In genomic region chr5:40359093-40359492, GRCh38 we compare ENCODE assay signal across 12 cellular contexts.
DNase-seq lines count a peak whose midpoint lies in the region; ATAC-seq and TF ChIP-seq lines count a peak whose summit lies in the region.
"Had no signal": no experiment of that assay in that cellular context is flagged by ENCODE, and none has a peak within 500 bp of the region (broad histone marks: within the 10 kb centered on the region; RNA-seq: fewer than 3 reads in every experiment).

No MANE protein-coding gene starts in this region.

- TF ChIP-seq CTCF in GM23338 (conservative IDR thresholded peaks at IDR 0.05; ENCODE audit: low read depth in 2 of 2) (no peak), RWPE2 (IDR thresholded peaks at IDR 0.05; ENCODE audit: poor library complexity, severe bottlenecking) (no peak), natural killer cell (IDR thresholded peaks at IDR 0.05) (no peak)

- peaks cover 7% of the 10 kb centered on the region; the same call in 1 of the 2 replicates for H3K9me2 ChIP-seq in GM23338 (ENCODE audit: insufficient read depth)

- H3K27ac Mint-ChIP-seq in GM23338 (no peak overlapping the region; the same call in 1 of the 2 replicates), natural killer cell (peak overlapping the region; percentile 71 to 90)
- H3K27ac Mint-ChIP-seq: CD14-positive monocyte, HFFc6 had no signal

- intact Hi-C loops in natural killer cell (cut with micrococcal nuclease), result no loop called here

- no peak overlapping the region for H3K4me2 ChIP-seq in GM23338
- H3K4me2 ChIP-seq: A549 had no signal

- H2AFZ ChIP-seq in GM23338, result 0 out of 2 replicates have a peak overlapping the region, but pooled peaks have one; percentile 6

- ATAC-seq in GM23338, result no peak
- ATAC-seq in RWPE2 (ENCODE audit: low read depth), result peak; percentile 40; the same call in 2 of the 3 replicates
- no peak for ATAC-seq in natural killer cell
- ATAC-seq: A549; CD8-positive, alpha-beta T cell had no signal

- H3K27ac ChIP-seq in GM23338 (ENCODE audit: low read depth) (no peak overlapping the region), RWPE2 (ENCODE audit: poor library complexity, severe bottlenecking) (no peak overlapping the region)
- H3K27ac ChIP-seq: A549 had no signal

- H3K36me3 Mint-ChIP-seq in GM23338 (ENCODE audit: low read depth), result no peaks in the 10 kb centered on the region
- H3K36me3 Mint-ChIP-seq in natural killer cell, result peaks cover 10% of the 10 kb centered on the region
- H3K36me3 Mint-ChIP-seq: CD8-positive, alpha-beta T cell had no signal

- H4K20me1 ChIP-seq in GM23338 (replicated peaks; ENCODE audit: insufficient read depth), result no peaks in the 10 kb centered on the region

- no peak for DNase-seq in GM23338 (ENCODE audit: low spot score)
- DNase-seq in RWPE2 (ENCODE audit: low spot score), result no peak
- no peak for DNase-seq in natural killer cell
- DNase-seq in ACHN, result no peak
- no peak for DNase-seq in NCI-H1092 treated with DMSO at 0.1 percent for 48 hours (lab: John Stamatoyannopoulos, UW)
- no peak for DNase-seq in HUDEP-2 (lab: John Stamatoyannopoulos, UW; ENCODE audit: unreplicated experiment in 76 of 76)
- DNase-seq: CD8-positive, alpha-beta T cell; DMS53; HCEC 1CT; HFFc6 had no signal

- H3K4me1 Mint-ChIP-seq in GM23338, result no peaks in the 10 kb centered on the region
- peaks cover 62 to 69% of the 10 kb centered on the region in 2 donors for H3K4me1 Mint-ChIP-seq in natural killer cell

- H3K27me3 Mint-ChIP-seq in GM23338 (ENCODE audit: insufficient read depth, low read depth, poor library complexity) (no peaks in the 10 kb centered on the region), natural killer cell (ENCODE audit: low read depth in 2 of 2) (no peaks in the 10 kb centered on the region)

- no peaks in the 10 kb centered on the region for H3K4me1 ChIP-seq in GM23338 (ENCODE audit: insufficient read depth)
- peaks cover 4% of the 10 kb centered on the region for H3K4me1 ChIP-seq in RWPE2 (ENCODE audit: insufficient read depth, poor library complexity, severe bottlenecking)
- H3K4me1 ChIP-seq: A549 had no signal

- H3K4me3 Mint-ChIP-seq in GM23338 (no peak overlapping the region), natural killer cell (no peak overlapping the region)
- H3K4me3 Mint-ChIP-seq: CD14-positive monocyte, HFFc6 had no signal

- H3K4me3 ChIP-seq in GM23338 (no peak overlapping the region), RWPE2 (ENCODE audit: severe bottlenecking) (no peak overlapping the region)
- H3K4me3 ChIP-seq: A549 had no signal

- H3K79me2 ChIP-seq in GM23338 (replicated peaks; ENCODE audit: insufficient read depth), result no peaks in the 10 kb centered on the region

- no peaks in the 10 kb centered on the region for H3F3A ChIP-seq in GM23338 (replicated peaks; ENCODE audit: low read depth)

- H3K36me3 ChIP-seq in GM23338 (ENCODE audit: insufficient read depth) (no peaks in the 10 kb centered on the region), RWPE2 (ENCODE audit: low read depth) (no peaks in the 10 kb centered on the region)

- no peaks in the 10 kb centered on the region for H3K9me3 ChIP-seq in RWPE2 (ENCODE audit: severe bottlenecking)

- in situ Hi-C loops in ACHN (cut with HindIII; ENCODE audit: low pct_ligation_motif_present, low pct_unique_long_range_greater_than_20kb, low sequenced_read_pairs), result no loop called here

- H3K27me3 ChIP-seq in GM23338 (ENCODE audit: insufficient read depth), result no peaks in the 10 kb centered on the region
- no peaks in the 10 kb centered on the region for H3K27me3 ChIP-seq in RWPE2 (ENCODE audit: insufficient read depth, poor library complexity, severe bottlenecking)

- H3K9me3 Mint-ChIP-seq in GM23338 (no peaks in the 10 kb centered on the region), natural killer cell (peaks cover 3 to 4% of the 10 kb centered on the region in 2 donors)

TF ChIP-seq in GM23338, 12 proteins besides CTCF, POLR2A, EP300 and RAD21 (continues in another document):
- TF ChIP-seq NANOG (IDR thresholded peaks at IDR 0.05; ENCODE audit: borderline replicate concordance) (no peak), ZNF462 (CRISPR knock-in tag; IDR thresholded peaks at IDR 0.05) (no peak), EZH2 (IDR thresholded peaks at IDR 0.05; ENCODE audit: low read depth, unreplicated experiment) (no peak), POLR2AphosphoS5 (IDR thresholded peaks at IDR 0.05; ENCODE audit: low read depth) (no peak), STAT1 (IDR thresholded peaks at IDR 0.05; ENCODE audit: unreplicated experiment) (no peak), EZH2phosphoT487 (IDR thresholded peaks at IDR 0.05; ENCODE audit: unreplicated experiment) (no peak), CREB1 (CRISPR knock-in tag; IDR thresholded peaks at IDR 0.05; ENCODE audit: low read depth) (no peak), ZNF331 (CRISPR knock-in tag; IDR thresholded peaks at IDR 0.05; ENCODE audit: low read depth) (no peak), ETS1 (IDR thresholded peaks at IDR 0.05) (no peak)
